ENCODE assay signal across 30 cellular contexts in genomic region chr12:123165537-123165936, GRCh38. TPM values are rescaled to one million over a fixed set of nuclear protein-coding genes. Genes with fewer than 3 reads are reported as not detected.
DNase-seq lines count a peak whose midpoint lies in the region; ATAC-seq and TF ChIP-seq lines count a peak whose summit lies in the region.
"Had no signal": no experiment of that assay in that cellular context is flagged by ENCODE, and none has a peak within 500 bp of the region (broad histone marks: within the 10 kb centered on the region; RNA-seq: fewer than 3 reads in every experiment).

No MANE protein-coding gene starts in this region.

- H3K4me1 Mint-ChIP-seq in activated naive CD4-positive, alpha-beta T cell treated with anti-CD3 and anti-CD28 coated beads, Interleukin-2, amount 50 U/mL, for 24 hours, result no peaks in the 10 kb centered on the region
- peaks cover 5% of the 10 kb centered on the region for H3K4me1 Mint-ChIP-seq in activated naive CD4-positive, alpha-beta T cell treated with anti-CD3 and anti-CD28 coated beads for 36 hours (ENCODE audit: low read depth)
- H3K4me1 Mint-ChIP-seq in type B pancreatic cell (ENCODE audit: unreplicated experiment), result no peaks in the 10 kb centered on the region
- H3K4me1 Mint-ChIP-seq: activated CD4-positive, alpha-beta T cell treated with anti-CD3 and anti-CD28 coated beads, Interleukin-2, amount 10 ng/mL, durations not matched to agents 7 days and 5 days had no signal

- H3K9me3 ChIP-seq in OCI-LY7 (ENCODE audit: low read length), result no peaks in the 10 kb centered on the region
- H3K9me3 ChIP-seq in right lobe of liver, result no peaks in the 10 kb centered on the region
- no peaks in the 10 kb centered on the region for H3K9me3 ChIP-seq in psoas muscle
- H3K9me3 ChIP-seq: BLaER1 treated with 17β-estradiol and CSF1 and Interleukin-3, amounts not matched to agents 10 nM and 100 nM; gastrocnemius medialis; left ventricle myocardium inferior; ovary; Peyer's patch; upper lobe of left lung had no signal

- BruUV-seq in OCI-LY7 (replicated peaks; lab: Mats Ljungman, UMichigan), result TSS peak; percentile 7

- no peaks in the 10 kb centered on the region for H3K9me2 ChIP-seq in OCI-LY7 (ENCODE audit: insufficient read depth, low read length)

- intact Hi-C loops in activated naive CD4-positive, alpha-beta T cell treated with anti-CD3 and anti-CD28 coated beads for 36 hours (cut with micrococcal nuclease), result no loop called here
- intact Hi-C loops in OCI-LY7 (cut with micrococcal nuclease; ENCODE audit: unreplicated experiment), result no loop called here
- intact Hi-C loops in right lobe of liver (cut with DNase I), result no loop called here
- intact Hi-C loops in psoas muscle (cut with DNase I), result no loop called here

- H4K20me1 ChIP-seq in OCI-LY7 (ENCODE audit: insufficient read depth, low read length), result no peaks in the 10 kb centered on the region

- ATAC-seq in right lobe of liver, result peak; percentile 42 to 59 (median 53)
- ATAC-seq in GM18867 (IDR thresholded peaks at IDR 0.05; ENCODE audit: unreplicated experiment), result no peak
- no peak for ATAC-seq in psoas muscle
- ATAC-seq: activated naive CD8-positive, alpha-beta T cell treated with anti-CD3 and anti-CD28 coated beads, Interleukin-2, amount 50 U/mL, for 24 hours; activated T-helper 17 cell treated with anti-CD3 and anti-CD28 coated beads, Interleukin-2, amount 50 U/mL, for 72 hours; gastrocnemius medialis; naive thymus-derived CD8-positive, alpha-beta T cell; sciatic nerve; stimulated activated effector memory CD8-positive, alpha-beta T cell treated with anti-CD3 and anti-CD28 coated beads, Interleukin-12 subunit alpha, Interleukin-12 subunit beta, amount 100 ng/mL, for 72 hours had no signal

- no peak for TF ChIP-seq CTCF in OCI-LY7 (conservative IDR thresholded peaks at IDR 0.05; ENCODE audit: low read length)
- no peak for TF ChIP-seq CTCF in right lobe of liver (IDR thresholded peaks at IDR 0.05)
- TF ChIP-seq CTCF in type B pancreatic cell (conservative IDR thresholded peaks at IDR 0.05), result no peak
- TF ChIP-seq CTCF in psoas muscle (IDR thresholded peaks at IDR 0.05), result no peak

- no peaks in the 10 kb centered on the region for H3K79me2 ChIP-seq in OCI-LY7 (ENCODE audit: insufficient read depth, low read depth, low read length)

- no peaks in the 10 kb centered on the region for H3K9me3 Mint-ChIP-seq in activated naive CD4-positive, alpha-beta T cell treated with anti-CD3 and anti-CD28 coated beads, Interleukin-2, amount 50 U/mL, for 24 hours
- no peaks in the 10 kb centered on the region for H3K9me3 Mint-ChIP-seq in activated naive CD4-positive, alpha-beta T cell treated with anti-CD3 and anti-CD28 coated beads for 36 hours
- H3K9me3 Mint-ChIP-seq in type B pancreatic cell, result no peaks in the 10 kb centered on the region
- H3K9me3 Mint-ChIP-seq: activated CD4-positive, alpha-beta T cell treated with anti-CD3 and anti-CD28 coated beads, Interleukin-2, amount 10 ng/mL, durations not matched to agents 7 days and 5 days; activated naive CD8-positive, alpha-beta T cell treated with anti-CD3 and anti-CD28 coated beads, Interleukin-2, amount 50 U/mL, for 24 hours; activated T-helper 17 cell treated with anti-CD3 and anti-CD28 coated beads, Interleukin-2, amount 50 U/mL, for 72 hours; dendritic cell treated with granulocyte-macrophage colony-stimulating factor and Interleukin-4, amounts not matched to agents 40 ng/mL and 50 ng/mL, for 4 days; naive thymus-derived CD8-positive, alpha-beta T cell; stimulated activated effector memory CD8-positive, alpha-beta T cell treated with anti-CD3 and anti-CD28 coated beads, Interleukin-12 subunit alpha, Interleukin-12 subunit beta, amount 100 ng/mL, for 72 hours had no signal

- H3K27me3 ChIP-seq in right lobe of liver, result no peaks in the 10 kb centered on the region
- H3K27me3 ChIP-seq in psoas muscle (ENCODE audit: insufficient read depth in 3 of 3, low read length in 2 of 3), result no peaks in the 10 kb centered on the region
- H3K27me3 ChIP-seq: BLaER1 treated with 17β-estradiol and CSF1 and Interleukin-3, amounts not matched to agents 10 nM and 100 nM; gastrocnemius medialis; ovary; Peyer's patch; upper lobe of left lung had no signal

- H2AFZ ChIP-seq in OCI-LY7 (ENCODE audit: low read length), result no peak overlapping the region

- no peak overlapping the region for H3K4me2 ChIP-seq in OCI-LY7 (ENCODE audit: low read length)
- H3K4me2 ChIP-seq: BLaER1 treated with 17β-estradiol and CSF1 and Interleukin-3, amounts not matched to agents 10 nM and 100 nM had no signal

- H3K36me3 ChIP-seq in OCI-LY7 (ENCODE audit: insufficient read depth, low read length) (peaks cover 75% of the 10 kb centered on the region), right lobe of liver (peaks cover 0 to 6% (median 0%) of the 10 kb centered on the region in 4 donors), psoas muscle (ENCODE audit: insufficient read depth in 1 of 2, low read depth in 1 of 2) (peaks cover 0 to 74% of the 10 kb centered on the region in 2 donors)
- H3K36me3 ChIP-seq: ovary had no signal

- no peak for DNase-seq in activated naive CD4-positive, alpha-beta T cell treated with anti-CD3 and anti-CD28 coated beads for 36 hours
- no peak for DNase-seq in OCI-LY7 (ENCODE audit: low spot score)
- no peak for DNase-seq in right lobe of liver
- DNase-seq in type B pancreatic cell (ENCODE audit: extremely low spot score, unreplicated experiment), result no peak
- no peak for DNase-seq in psoas muscle
- DNase-seq in inferior parietal cortex (ENCODE audit: extremely low spot score), result no peak
- DNase-seq: activated CD4-positive, alpha-beta T cell treated with anti-CD3 and anti-CD28 coated beads, Interleukin-2, amount 10 ng/mL, durations not matched to agents 7 days and 5 days; activated naive CD8-positive, alpha-beta T cell treated with anti-CD3 and anti-CD28 coated beads, Interleukin-2, amount 50 U/mL, for 24 hours; central memory CD4-positive, alpha-beta T cell; gastrocnemius medialis; hippocampal formation; Karpas-422; left ventricle myocardium inferior; naive thymus-derived CD8-positive, alpha-beta T cell; NCI-H146; ovary; Peyer's patch; SIG-M5; stimulated activated CD4-positive, alpha-beta T cell treated with anti-CD3 and anti-CD28 coated beads, Interleukin-12 subunit alpha, Interleukin-12 subunit beta, amount 100 ng/mL, for 4 hours; stimulated activated CD4-positive, alpha-beta T cell treated with anti-CD3 and anti-CD28 coated beads, Interleukin-4, amount 100 ng/mL, for 24 hours; substantia nigra; T1000 had no signal

- peak overlapping the region; percentile 32 for H3K27ac Mint-ChIP-seq in activated naive CD4-positive, alpha-beta T cell treated with anti-CD3 and anti-CD28 coated beads, Interleukin-2, amount 50 U/mL, for 24 hours
- no peak overlapping the region for H3K27ac Mint-ChIP-seq in activated naive CD4-positive, alpha-beta T cell treated with anti-CD3 and anti-CD28 coated beads for 36 hours
- H3K27ac Mint-ChIP-seq in type B pancreatic cell, result peak overlapping the region; percentile 39
- H3K27ac Mint-ChIP-seq: activated CD4-positive, alpha-beta T cell treated with anti-CD3 and anti-CD28 coated beads, Interleukin-2, amount 10 ng/mL, durations not matched to agents 7 days and 5 days; activated naive CD8-positive, alpha-beta T cell treated with anti-CD3 and anti-CD28 coated beads, Interleukin-2, amount 50 U/mL, for 24 hours; activated T-helper 17 cell treated with anti-CD3 and anti-CD28 coated beads, Interleukin-2, amount 50 U/mL, for 72 hours; dendritic cell treated with granulocyte-macrophage colony-stimulating factor and Interleukin-4, amounts not matched to agents 40 ng/mL and 50 ng/mL, for 4 days; stimulated activated effector memory CD8-positive, alpha-beta T cell treated with anti-CD3 and anti-CD28 coated beads, Interleukin-12 subunit alpha, Interleukin-12 subunit beta, amount 100 ng/mL, for 72 hours had no signal

- CTCF ChIA-PET in activated naive CD4-positive, alpha-beta T cell treated with anti-CD3 and anti-CD28 coated beads for 36 hours (lab: Charles Lee), result no interaction called here
- CTCF ChIA-PET in OCI-LY7 (lab: Charles Lee; ENCODE audit: unreplicated experiment), result no interaction called here

- no peaks in the 10 kb centered on the region for H3K27me3 Mint-ChIP-seq in activated naive CD4-positive, alpha-beta T cell treated with anti-CD3 and anti-CD28 coated beads, Interleukin-2, amount 50 U/mL, for 24 hours
- H3K27me3 Mint-ChIP-seq in activated naive CD4-positive, alpha-beta T cell treated with anti-CD3 and anti-CD28 coated beads for 36 hours (ENCODE audit: low read depth), result no peaks in the 10 kb centered on the region
- H3K27me3 Mint-ChIP-seq in type B pancreatic cell, result no peaks in the 10 kb centered on the region
- H3K27me3 Mint-ChIP-seq: activated CD4-positive, alpha-beta T cell treated with anti-CD3 and anti-CD28 coated beads, Interleukin-2, amount 10 ng/mL, durations not matched to agents 7 days and 5 days; activated naive CD8-positive, alpha-beta T cell treated with anti-CD3 and anti-CD28 coated beads, Interleukin-2, amount 50 U/mL, for 24 hours; activated T-helper 17 cell treated with anti-CD3 and anti-CD28 coated beads, Interleukin-2, amount 50 U/mL, for 72 hours; dendritic cell treated with granulocyte-macrophage colony-stimulating factor and Interleukin-4, amounts not matched to agents 40 ng/mL and 50 ng/mL, for 4 days; naive thymus-derived CD8-positive, alpha-beta T cell had no signal

- no peak overlapping the region for H3K27ac ChIP-seq in OCI-LY7 (ENCODE audit: low read depth, low read length, poor library complexity, severe bottlenecking)
- peak overlapping the region in 2 of 3 donors; percentile 20 to 61 for H3K27ac ChIP-seq in right lobe of liver
- no peak overlapping the region for H3K27ac ChIP-seq in psoas muscle
- H3K27ac ChIP-seq: BLaER1 treated with 17β-estradiol and CSF1 and Interleukin-3, amounts not matched to agents 10 nM and 100 nM; gastrocnemius medialis; left ventricle myocardium inferior; ovary; Peyer's patch had no signal

- no peak for TF ChIP-seq POLR2A in right lobe of liver (IDR thresholded peaks at IDR 0.05)

- no peaks in the 10 kb centered on the region for H3K4me1 ChIP-seq in OCI-LY7 (ENCODE audit: insufficient read depth, low read length, poor library complexity, severe bottlenecking)
- H3K4me1 ChIP-seq in right lobe of liver, result peaks cover 0 to 53% (median 20%) of the 10 kb centered on the region in 4 donors
- no peaks in the 10 kb centered on the region for H3K4me1 ChIP-seq in psoas muscle
- H3K4me1 ChIP-seq: BLaER1 treated with 17β-estradiol and CSF1 and Interleukin-3, amounts not matched to agents 10 nM and 100 nM; gastrocnemius medialis; left ventricle myocardium inferior; Peyer's patch had no signal

- POLR2A ChIA-PET in OCI-LY7 (lab: Charles Lee), result interaction anchor here (0.6 to 1.1 kb wide), 4 partner anchors 68 to 996 kb away, joined by 3 to 12 read pairs (median 6); partner anchors contain the start of genes MPHOSPH9 and MTRFR

- H3K36me3 Mint-ChIP-seq in activated naive CD4-positive, alpha-beta T cell treated with anti-CD3 and anti-CD28 coated beads, Interleukin-2, amount 50 U/mL, for 24 hours, result peaks cover 7% of the 10 kb centered on the region
- H3K36me3 Mint-ChIP-seq in activated naive CD4-positive, alpha-beta T cell treated with anti-CD3 and anti-CD28 coated beads for 36 hours (ENCODE audit: low read depth), result peaks cover 19% of the 10 kb centered on the region
- peaks cover 9% of the 10 kb centered on the region for H3K36me3 Mint-ChIP-seq in type B pancreatic cell

- WGBS in right lobe of liver (ENCODE audit: insufficient coverage, low coverage, low lambda C conversion rate, missing lambda C conversion rate), result 37% methylated on average over 4 of the region's 4 CpGs
- WGBS in psoas muscle, 3 donors, result 92 to 95% (median 93%) methylated on average over 4 of the region's 4 CpGs

- H3K4me3 ChIP-seq in OCI-LY7 (ENCODE audit: low read depth, low read length, poor library complexity, severe bottlenecking) (no peak overlapping the region), right lobe of liver (peak overlapping the region in 2 of 3 donors; percentile 10 to 12), psoas muscle (no peak overlapping the region)
- H3K4me3 ChIP-seq: BLaER1 treated with 17β-estradiol and CSF1 and Interleukin-3, amounts not matched to agents 10 nM and 100 nM; gastrocnemius medialis; left ventricle myocardium inferior; ovary; Peyer's patch; upper lobe of left lung had no signal

- no peak overlapping the region for H3K4me3 Mint-ChIP-seq in activated naive CD4-positive, alpha-beta T cell treated with anti-CD3 and anti-CD28 coated beads, Interleukin-2, amount 50 U/mL, for 24 hours
- H3K4me3 Mint-ChIP-seq in activated naive CD4-positive, alpha-beta T cell treated with anti-CD3 and anti-CD28 coated beads for 36 hours, result no peak overlapping the region
- H3K4me3 Mint-ChIP-seq in type B pancreatic cell, result no peak overlapping the region
- H3K4me3 Mint-ChIP-seq: activated CD4-positive, alpha-beta T cell treated with anti-CD3 and anti-CD28 coated beads, Interleukin-2, amount 10 ng/mL, durations not matched to agents 7 days and 5 days; activated naive CD8-positive, alpha-beta T cell treated with anti-CD3 and anti-CD28 coated beads, Interleukin-2, amount 50 U/mL, for 24 hours; activated T-helper 17 cell treated with anti-CD3 and anti-CD28 coated beads, Interleukin-2, amount 50 U/mL, for 72 hours; dendritic cell treated with granulocyte-macrophage colony-stimulating factor and Interleukin-4, amounts not matched to agents 40 ng/mL and 50 ng/mL, for 4 days; naive thymus-derived CD8-positive, alpha-beta T cell; stimulated activated effector memory CD8-positive, alpha-beta T cell treated with anti-CD3 and anti-CD28 coated beads, Interleukin-12 subunit alpha, Interleukin-12 subunit beta, amount 100 ng/mL, for 72 hours had no signal

RNA-seq across cellular contexts. Expression of gene PITPNM2, which starts 14.6 kb away (rescaled TPM):
- 10 to 100 TPM; 15.4 TPM for total RNA-seq in activated naive CD4-positive, alpha-beta T cell treated with anti-CD3 and anti-CD28 coated beads for 36 hours
- total RNA-seq in OCI-LY7 (2014; rRNA removed; shearing (Covaris generic)), result 0.13 and 0.73 TPM in 2 replicates
- total RNA-seq in OCI-LY7 (2022), result 0.42 and 0.77 TPM in 2 replicates
- 10 to 100 TPM in 4 of 6 experiments, 1 to 10 TPM in 2; 5.8 to 24.7 (median 14.2) TPM for total RNA-seq in right lobe of liver
- total RNA-seq in type B pancreatic cell (ENCODE audit: low replicate concordance), result 6.8 and 8.6 TPM in 2 replicates
- total RNA-seq in psoas muscle, result 1 to 10 TPM; 4.6 to 7.4 (median 5.8) TPM
- polyA plus RNA-seq in psoas muscle, result 1 to 10 TPM; 2.2 to 3.5 (median 3.0) TPM

Comparison
In these comparisons a context has a peak if more than half of its experiments do, and no peak if none do; other contexts are left out.
1. H3K27ac ChIP-seq: peak in right lobe of liver (2 of 3); none in OCI-LY7 (single experiment) and psoas muscle (single experiment).
2. H3K4me3 ChIP-seq: peak in right lobe of liver (2 of 3); none in OCI-LY7 (single experiment) and psoas muscle (single experiment).
3. ATAC-seq: peak in right lobe of liver (4 of 4); none in GM18867 (single experiment) and psoas muscle (0 of 4).